In the genomic region with DNA sequence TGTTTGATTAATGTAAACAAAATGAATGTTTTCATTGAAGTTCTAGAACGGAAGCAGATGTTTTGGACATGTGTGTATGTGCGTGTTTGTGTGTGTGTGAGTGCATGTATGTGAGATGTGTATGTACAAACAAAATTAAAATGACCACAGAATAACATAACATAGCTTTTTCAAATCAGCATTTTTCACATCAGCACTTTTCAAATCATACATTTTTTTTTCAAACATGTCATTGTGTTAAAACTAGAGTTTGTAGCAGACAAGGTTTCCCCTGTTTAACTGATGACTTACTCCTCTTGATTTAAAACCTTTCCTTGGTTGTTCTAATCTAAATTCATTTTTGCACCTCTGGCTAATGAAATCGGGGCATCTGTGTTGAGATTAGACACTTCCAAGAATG, we compare ENCODE assay signal across 8 cellular contexts.
"Had no signal": no experiment of that assay in that cellular context is flagged by ENCODE, and none has a peak within 500 bp of the region (broad histone marks: within the 10 kb centered on the region; RNA-seq: fewer than 3 reads in every experiment).

No MANE protein-coding gene starts in this region.

- H3K27ac ChIP-seq: HL-60, KMS-11 had no signal

- H3K36me3 Mint-ChIP-seq: IgD-negative memory B cell had no signal

- H3K9ac ChIP-seq: KMS-11 had no signal

- ATAC-seq: HepG2 had no signal

- H3K4me3 Mint-ChIP-seq: IgD-negative memory B cell had no signal

- H3K4me2 ChIP-seq: KMS-11 had no signal

- FAIRE-seq: HepG2, HTR-8/SVneo had no signal

- DNase-seq: Karpas-422, KBM-7, KG1 had no signal

- H3K27ac Mint-ChIP-seq: IgD-negative memory B cell had no signal

- H3K4me1 Mint-ChIP-seq: IgD-negative memory B cell had no signal
